In the genomic region with DNA sequence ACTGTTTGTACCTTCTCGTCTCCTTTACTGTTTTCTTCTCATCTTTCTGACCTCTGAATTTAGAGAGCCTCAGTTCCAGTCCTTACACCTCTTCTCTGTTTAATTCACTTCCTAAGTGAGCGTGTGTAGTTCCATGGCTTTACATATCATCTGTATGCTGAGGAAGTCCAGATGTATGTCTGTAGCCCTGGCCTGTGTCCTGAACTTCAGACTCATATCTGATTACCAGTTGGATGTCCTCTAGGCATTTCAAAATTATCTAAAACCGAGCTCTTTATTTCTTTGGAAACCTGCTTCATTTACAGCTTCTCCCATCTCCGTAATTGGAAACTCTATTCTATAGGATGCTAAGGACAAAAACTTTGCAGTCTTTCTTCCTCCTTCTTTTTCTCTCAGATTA, we compare ENCODE assay signal across 22 cellular contexts.
DNase-seq lines count a peak whose midpoint lies in the region; ATAC-seq and TF ChIP-seq lines count a peak whose summit lies in the region.
"Had no signal": no experiment of that assay in that cellular context is flagged by ENCODE, and none has a peak within 500 bp of the region (broad histone marks: within the 10 kb centered on the region; RNA-seq: fewer than 3 reads in every experiment).

No MANE protein-coding gene starts in this region.

- H3K27ac Mint-ChIP-seq in activated CD4-positive, alpha-beta T cell treated with anti-CD3 and anti-CD28 coated beads for 36 hours, result peak overlapping the region; percentile 15
- H3K27ac Mint-ChIP-seq in activated CD4-positive, alpha-beta T cell treated with anti-CD3 and anti-CD28 coated beads, Interleukin-2, amount 10 ng/mL, durations not matched to agents 7 days and 5 days, result no peak overlapping the region
- peak overlapping the region; percentile 17 for H3K27ac Mint-ChIP-seq in nephron progenitor cell
- H3K27ac Mint-ChIP-seq: CD4-positive, CD25-positive, alpha-beta regulatory T cell had no signal

- H3K4me3 Mint-ChIP-seq in activated CD4-positive, alpha-beta T cell treated with anti-CD3 and anti-CD28 coated beads for 36 hours, result no peak overlapping the region
- H3K4me3 Mint-ChIP-seq in activated CD4-positive, alpha-beta T cell treated with anti-CD3 and anti-CD28 coated beads, Interleukin-2, amount 10 ng/mL, durations not matched to agents 7 days and 5 days, result no peak overlapping the region
- H3K4me3 Mint-ChIP-seq in nephron progenitor cell, result no peak overlapping the region
- H3K4me3 Mint-ChIP-seq: CD14-positive monocyte; CD4-positive, alpha-beta memory T cell; CD4-positive, CD25-positive, alpha-beta regulatory T cell; CD8-positive, alpha-beta memory T cell had no signal

- no peak for TF ChIP-seq CTCF in nephron progenitor cell (IDR thresholded peaks at IDR 0.05)
- no peak for TF ChIP-seq CTCF in gastroesophageal sphincter (IDR thresholded peaks at IDR 0.05)

- no peaks in the 10 kb centered on the region for H3K27me3 Mint-ChIP-seq in activated CD4-positive, alpha-beta T cell treated with anti-CD3 and anti-CD28 coated beads for 36 hours
- H3K27me3 Mint-ChIP-seq in activated CD4-positive, alpha-beta T cell treated with anti-CD3 and anti-CD28 coated beads, Interleukin-2, amount 10 ng/mL, durations not matched to agents 7 days and 5 days, result no peaks in the 10 kb centered on the region
- peaks cover 4% of the 10 kb centered on the region for H3K27me3 Mint-ChIP-seq in nephron progenitor cell (ENCODE audit: low read depth, poor library complexity)
- H3K27me3 Mint-ChIP-seq: CD4-positive, alpha-beta memory T cell; CD4-positive, CD25-positive, alpha-beta regulatory T cell; CD8-positive, alpha-beta memory T cell had no signal

- H3K36me3 Mint-ChIP-seq in activated CD4-positive, alpha-beta T cell treated with anti-CD3 and anti-CD28 coated beads for 36 hours (ENCODE audit: low read depth), result peaks cover 5% of the 10 kb centered on the region
- H3K36me3 Mint-ChIP-seq in activated CD4-positive, alpha-beta T cell treated with anti-CD3 and anti-CD28 coated beads, Interleukin-2, amount 10 ng/mL, durations not matched to agents 7 days and 5 days (ENCODE audit: low read depth), result no peaks in the 10 kb centered on the region
- H3K36me3 Mint-ChIP-seq in nephron progenitor cell (ENCODE audit: low read depth), result peaks cover 21% of the 10 kb centered on the region

- H3K36me3 ChIP-seq in gastroesophageal sphincter, result peaks cover 0 to 12% of the 10 kb centered on the region in 2 donors
- H3K36me3 ChIP-seq: BE2C had no signal

- no peaks in the 10 kb centered on the region for H3K4me1 Mint-ChIP-seq in activated CD4-positive, alpha-beta T cell treated with anti-CD3 and anti-CD28 coated beads for 36 hours
- H3K4me1 Mint-ChIP-seq in activated CD4-positive, alpha-beta T cell treated with anti-CD3 and anti-CD28 coated beads, Interleukin-2, amount 10 ng/mL, durations not matched to agents 7 days and 5 days, result no peaks in the 10 kb centered on the region
- H3K4me1 Mint-ChIP-seq in nephron progenitor cell, result peaks cover 25% of the 10 kb centered on the region
- H3K4me1 Mint-ChIP-seq: CD14-positive monocyte; CD4-positive, alpha-beta memory T cell; CD8-positive, alpha-beta memory T cell had no signal

- CTCF ChIA-PET in activated CD4-positive, alpha-beta T cell treated with anti-CD3 and anti-CD28 coated beads for 36 hours (lab: Charles Lee), result interaction anchor here (0.7 kb wide), 1 partner anchor 19 kb away, joined by 4 read pairs; no protein-coding TSS in a partner anchor
- CTCF ChIA-PET in activated CD4-positive, alpha-beta T cell treated with anti-CD3 and anti-CD28 coated beads, Interleukin-2, amount 10 ng/mL, durations not matched to agents 7 days and 5 days (lab: Charles Lee), result no interaction called here

- H3K4me3 ChIP-seq in gastroesophageal sphincter, result no peak overlapping the region
- H3K4me3 ChIP-seq: BLaER1 had no signal

- H3K9me3 ChIP-seq in gastroesophageal sphincter, result no peaks in the 10 kb centered on the region
- H3K9me3 ChIP-seq: BE2C, BLaER1 had no signal

- POLR2A ChIA-PET in activated CD4-positive, alpha-beta T cell treated with anti-CD3 and anti-CD28 coated beads for 36 hours (lab: Charles Lee), result no interaction called here
- POLR2A ChIA-PET in activated CD4-positive, alpha-beta T cell treated with anti-CD3 and anti-CD28 coated beads, Interleukin-2, amount 10 ng/mL, durations not matched to agents 7 days and 5 days (lab: Charles Lee), result no interaction called here

- no peaks in the 10 kb centered on the region for H3K4me1 ChIP-seq in gastroesophageal sphincter
- H3K4me1 ChIP-seq: BE2C, BLaER1 had no signal

- no peak for TF ChIP-seq EP300 in gastroesophageal sphincter (IDR thresholded peaks at IDR 0.05)

- no peak for DNase-seq in activated CD4-positive, alpha-beta T cell treated with anti-CD3 and anti-CD28 coated beads for 36 hours
- DNase-seq in activated CD4-positive, alpha-beta T cell treated with anti-CD3 and anti-CD28 coated beads, Interleukin-2, amount 10 ng/mL, durations not matched to agents 7 days and 5 days, result no peak
- no peak for DNase-seq in nephron progenitor cell
- no peak for DNase-seq in pons (ENCODE audit: low spot score)
- DNase-seq: 8988T; ACHN; BE2C; C1 segment of cervical spinal cord; CD4-positive, alpha-beta memory T cell; CD4-positive, CD25-positive, alpha-beta regulatory T cell; CD8-positive, alpha-beta memory T cell; COR-L47; DMS 273 treated with DMSO at 0.1 percent for 48 hours; DMS153; DMS53; DMS79; DND-41; EL; GDM1 had no signal

- H3K27ac ChIP-seq in gastroesophageal sphincter, result no peak overlapping the region
- H3K27ac ChIP-seq: BLaER1 had no signal

- WGBS in gastroesophageal sphincter (ENCODE audit: low coverage in 1 of 2), 2 donors, result 72 to 75% methylated on average over 4 of the region's 4 CpGs

- intact Hi-C loops in activated CD4-positive, alpha-beta T cell treated with anti-CD3 and anti-CD28 coated beads for 36 hours (cut with DNase I, micrococcal nuclease), result no loop called here

- ATAC-seq in activated CD4-positive, alpha-beta T cell treated with anti-CD3 and anti-CD28 coated beads for 36 hours, result no peak
- ATAC-seq in gastroesophageal sphincter, result no peak

- H3K27me3 ChIP-seq in gastroesophageal sphincter, result no peaks in the 10 kb centered on the region
- H3K27me3 ChIP-seq: BE2C, BLaER1 had no signal

- TF ChIP-seq POLR2A in gastroesophageal sphincter (IDR thresholded peaks at IDR 0.05), result no peak

- no peaks in the 10 kb centered on the region for H3K9me3 Mint-ChIP-seq in activated CD4-positive, alpha-beta T cell treated with anti-CD3 and anti-CD28 coated beads for 36 hours (ENCODE audit: low read depth)
- H3K9me3 Mint-ChIP-seq in activated CD4-positive, alpha-beta T cell treated with anti-CD3 and anti-CD28 coated beads, Interleukin-2, amount 10 ng/mL, durations not matched to agents 7 days and 5 days, result no peaks in the 10 kb centered on the region
- no peaks in the 10 kb centered on the region for H3K9me3 Mint-ChIP-seq in nephron progenitor cell
- H3K9me3 Mint-ChIP-seq: CD14-positive monocyte; CD4-positive, alpha-beta memory T cell; CD4-positive, CD25-positive, alpha-beta regulatory T cell; CD8-positive, alpha-beta memory T cell had no signal
